ENCODE assay signal across 33 cellular contexts in genomic region chr2:106034325-106034724, GRCh38.
"Had no signal": no experiment of that assay in that cellular context is flagged by ENCODE, and none has a peak within 500 bp of the region (broad histone marks: within the 10 kb centered on the region; RNA-seq: fewer than 3 reads in every experiment).

No MANE protein-coding gene starts in this region.

- H3K27ac ChIP-seq: brain microvascular endothelial cell, KMS-11, PC-9, SJCRH30, SK-N-MC, WERI-Rb-1 had no signal

- H3K9me3 Mint-ChIP-seq: activated naive CD8-positive, alpha-beta T cell treated with anti-CD3 and anti-CD28 coated beads for 36 hours; activated T-helper 17 cell treated with anti-CD3 and anti-CD28 coated beads, Interleukin-2, amount 50 U/mL, for 72 hours had no signal

- H3K9me3 ChIP-seq: SJCRH30 had no signal

- FAIRE-seq: RCC 7860 had no signal

- H3K4me2 ChIP-seq: KMS-11, PC-9 had no signal

- ATAC-seq: activated CD8-positive, alpha-beta T cell treated with anti-CD3 and anti-CD28 coated beads for 36 hours; activated T-cell treated with anti-CD3 and anti-CD28 coated beads, Interleukin-2, amount 50 U/mL, for 72 hours; activated T-helper 17 cell treated with anti-CD3 and anti-CD28 coated beads, Interleukin-2, amount 50 U/mL, for 72 hours had no signal

- H3K9ac ChIP-seq: KMS-11 had no signal

- H3K36me3 Mint-ChIP-seq: activated naive CD8-positive, alpha-beta T cell treated with anti-CD3 and anti-CD28 coated beads for 36 hours had no signal

- H3K4me3 ChIP-seq: PC-9, SJCRH30, SK-N-MC had no signal

- H3K27me3 ChIP-seq: brain microvascular endothelial cell, SJCRH30 had no signal

- H3K27ac Mint-ChIP-seq: activated CD4-positive, alpha-beta T cell treated with anti-CD3 and anti-CD28 coated beads, Interleukin-2, amount 10 ng/mL, durations not matched to agents 24 days and 14 days; activated CD8-positive, alpha-beta T cell treated with anti-CD3 and anti-CD28 coated beads for 36 hours; activated naive CD8-positive, alpha-beta T cell treated with anti-CD3 and anti-CD28 coated beads for 36 hours; activated T-cell treated with anti-CD3 and anti-CD28 coated beads, Interleukin-2, amount 50 U/mL, for 72 hours; activated T-helper 17 cell treated with anti-CD3 and anti-CD28 coated beads, Interleukin-2, amount 50 U/mL, for 72 hours had no signal

- H3K4me3 Mint-ChIP-seq: activated CD4-positive, alpha-beta T cell treated with anti-CD3 and anti-CD28 coated beads, Interleukin-2, amount 10 ng/mL, durations not matched to agents 24 days and 14 days; activated CD8-positive, alpha-beta T cell treated with anti-CD3 and anti-CD28 coated beads for 36 hours; activated naive CD8-positive, alpha-beta T cell treated with anti-CD3 and anti-CD28 coated beads for 36 hours; activated T-cell treated with anti-CD3 and anti-CD28 coated beads, Interleukin-2, amount 50 U/mL, for 72 hours; activated T-helper 17 cell treated with anti-CD3 and anti-CD28 coated beads, Interleukin-2, amount 50 U/mL, for 72 hours had no signal

- H3K36me3 ChIP-seq: brain microvascular endothelial cell, SJCRH30, WERI-Rb-1 had no signal

- DNase-seq: activated CD4-positive, alpha-beta T cell treated with anti-CD3 and anti-CD28 coated beads, Interleukin-2, amount 10 ng/mL, durations not matched to agents 24 days and 14 days; activated CD4-positive, alpha-beta T cell treated with anti-CD3 and anti-CD28 coated beads, Interleukin-2, amount 50 U/mL, for 4 hours; activated CD8-positive, alpha-beta T cell treated with anti-CD3 and anti-CD28 coated beads for 36 hours; activated effector memory CD4-positive, alpha-beta T cell treated with anti-CD3 and anti-CD28 coated beads, Interleukin-2, amount 50 U/mL, for 16 hours; activated naive CD4-positive, alpha-beta T cell; activated naive CD4-positive, alpha-beta T cell treated with anti-CD3 and anti-CD28 coated beads, Interleukin-2, amount 50 U/mL, for 16 hours; activated naive CD8-positive, alpha-beta T cell treated with anti-CD3 and anti-CD28 coated beads for 36 hours; activated T-cell treated with anti-CD3 and anti-CD28 coated beads, Interleukin-2, amount 50 U/mL, for 1 hour; activated T-cell treated with anti-CD3 and anti-CD28 coated beads, Interleukin-2, amount 50 U/mL, for 72 hours; amniotic stem cell; aorta; brain microvascular endothelial cell; central memory CD4-positive, alpha-beta T cell; MM.1S; MV-4-11; NCI-H1092; NCI-H1436 treated with DMSO at 0.1 percent for 48 hours; NCI-H1694 treated with DMSO at 0.1 percent for 48 hours; NCI-H2081; NCI-H2171 treated with DMSO at 0.1 percent for 48 hours; NCI-H2227 treated with DMSO at 0.1 percent for 48 hours; NCI-H524 treated with DMSO at 0.1 percent for 48 hours; NCI-H748 treated with DMSO at 0.1 percent for 48 hours; NK-92 treated with Interleukin-12 subunit alpha and Interleukin-12 subunit beta, amount 100 ng/mL, for 24 hours; PC-9; SHP77; SJCRH30; T1000; WERI-Rb-1 had no signal

- H3K27me3 Mint-ChIP-seq: activated CD8-positive, alpha-beta T cell treated with anti-CD3 and anti-CD28 coated beads for 36 hours; activated naive CD8-positive, alpha-beta T cell treated with anti-CD3 and anti-CD28 coated beads for 36 hours; activated T-helper 17 cell treated with anti-CD3 and anti-CD28 coated beads, Interleukin-2, amount 50 U/mL, for 72 hours had no signal
